ENCODE assay signal across 1 cellular context in genomic region chr6:138987643-138988468, GRCh38.
TF ChIP-seq lines count a peak whose summit lies in the region.

TSS of gene REPS1 (minus strand) at chr6:138988253. CDS start at chr6:138987682, 571 bp downstream.

TF ChIP-seq in HepG2, 621 proteins besides CTCF, POLR2A, EP300 and RAD21 (continued from another document and continues in another):
- no peak for TF ChIP-seq NFRKB (IDR thresholded peaks at IDR 0.05)
- TF ChIP-seq, protein P1, sequence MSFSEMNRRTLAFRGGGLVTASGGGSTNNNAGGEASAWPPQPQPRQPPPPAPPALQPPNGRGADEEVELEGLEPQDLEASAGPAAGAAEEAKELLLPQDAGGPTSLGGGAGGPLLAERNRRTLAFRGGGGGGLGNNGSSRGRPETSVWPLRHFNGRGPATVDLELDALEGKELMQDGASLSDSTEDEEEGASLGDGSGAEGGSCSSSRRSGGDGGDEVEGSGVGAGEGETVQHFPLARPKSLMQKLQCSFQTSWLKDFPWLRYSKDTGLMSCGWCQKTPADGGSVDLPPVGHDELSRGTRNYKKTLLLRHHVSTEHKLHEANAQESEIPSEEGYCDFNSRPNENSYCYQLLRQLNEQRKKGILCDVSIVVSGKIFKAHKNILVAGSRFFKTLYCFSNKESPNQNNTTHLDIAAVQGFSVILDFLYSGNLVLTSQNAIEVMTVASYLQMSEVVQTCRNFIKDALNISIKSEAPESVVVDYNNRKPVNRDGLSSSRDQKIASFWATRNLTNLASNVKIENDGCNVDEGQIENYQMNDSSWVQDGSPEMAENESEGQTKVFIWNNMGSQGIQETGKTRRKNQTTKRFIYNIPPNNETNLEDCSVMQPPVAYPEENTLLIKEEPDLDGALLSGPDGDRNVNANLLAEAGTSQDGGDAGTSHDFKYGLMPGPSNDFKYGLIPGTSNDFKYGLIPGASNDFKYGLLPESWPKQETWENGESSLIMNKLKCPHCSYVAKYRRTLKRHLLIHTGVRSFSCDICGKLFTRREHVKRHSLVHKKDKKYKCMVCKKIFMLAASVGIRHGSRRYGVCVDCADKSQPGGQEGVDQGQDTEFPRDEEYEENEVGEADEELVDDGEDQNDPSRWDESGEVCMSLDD (CRISPR knock-in tag; IDR thresholded peaks at IDR 0.05; ENCODE audit: borderline replicate concordance) = no peak
- TF ChIP-seq ZFP37 (CRISPR knock-in tag; IDR thresholded peaks at IDR 0.05; ENCODE audit: borderline replicate concordance) = 0 out of 2 replicates have a peak, but pooled peaks have one; percentile 44
- no peak for TF ChIP-seq MLLT10 (CRISPR knock-in tag; IDR thresholded peaks at IDR 0.05)
- TF ChIP-seq ZNF460 (CRISPR knock-in tag; IDR thresholded peaks at IDR 0.05; ENCODE audit: borderline replicate concordance) = no peak
- TF ChIP-seq, protein P2, sequence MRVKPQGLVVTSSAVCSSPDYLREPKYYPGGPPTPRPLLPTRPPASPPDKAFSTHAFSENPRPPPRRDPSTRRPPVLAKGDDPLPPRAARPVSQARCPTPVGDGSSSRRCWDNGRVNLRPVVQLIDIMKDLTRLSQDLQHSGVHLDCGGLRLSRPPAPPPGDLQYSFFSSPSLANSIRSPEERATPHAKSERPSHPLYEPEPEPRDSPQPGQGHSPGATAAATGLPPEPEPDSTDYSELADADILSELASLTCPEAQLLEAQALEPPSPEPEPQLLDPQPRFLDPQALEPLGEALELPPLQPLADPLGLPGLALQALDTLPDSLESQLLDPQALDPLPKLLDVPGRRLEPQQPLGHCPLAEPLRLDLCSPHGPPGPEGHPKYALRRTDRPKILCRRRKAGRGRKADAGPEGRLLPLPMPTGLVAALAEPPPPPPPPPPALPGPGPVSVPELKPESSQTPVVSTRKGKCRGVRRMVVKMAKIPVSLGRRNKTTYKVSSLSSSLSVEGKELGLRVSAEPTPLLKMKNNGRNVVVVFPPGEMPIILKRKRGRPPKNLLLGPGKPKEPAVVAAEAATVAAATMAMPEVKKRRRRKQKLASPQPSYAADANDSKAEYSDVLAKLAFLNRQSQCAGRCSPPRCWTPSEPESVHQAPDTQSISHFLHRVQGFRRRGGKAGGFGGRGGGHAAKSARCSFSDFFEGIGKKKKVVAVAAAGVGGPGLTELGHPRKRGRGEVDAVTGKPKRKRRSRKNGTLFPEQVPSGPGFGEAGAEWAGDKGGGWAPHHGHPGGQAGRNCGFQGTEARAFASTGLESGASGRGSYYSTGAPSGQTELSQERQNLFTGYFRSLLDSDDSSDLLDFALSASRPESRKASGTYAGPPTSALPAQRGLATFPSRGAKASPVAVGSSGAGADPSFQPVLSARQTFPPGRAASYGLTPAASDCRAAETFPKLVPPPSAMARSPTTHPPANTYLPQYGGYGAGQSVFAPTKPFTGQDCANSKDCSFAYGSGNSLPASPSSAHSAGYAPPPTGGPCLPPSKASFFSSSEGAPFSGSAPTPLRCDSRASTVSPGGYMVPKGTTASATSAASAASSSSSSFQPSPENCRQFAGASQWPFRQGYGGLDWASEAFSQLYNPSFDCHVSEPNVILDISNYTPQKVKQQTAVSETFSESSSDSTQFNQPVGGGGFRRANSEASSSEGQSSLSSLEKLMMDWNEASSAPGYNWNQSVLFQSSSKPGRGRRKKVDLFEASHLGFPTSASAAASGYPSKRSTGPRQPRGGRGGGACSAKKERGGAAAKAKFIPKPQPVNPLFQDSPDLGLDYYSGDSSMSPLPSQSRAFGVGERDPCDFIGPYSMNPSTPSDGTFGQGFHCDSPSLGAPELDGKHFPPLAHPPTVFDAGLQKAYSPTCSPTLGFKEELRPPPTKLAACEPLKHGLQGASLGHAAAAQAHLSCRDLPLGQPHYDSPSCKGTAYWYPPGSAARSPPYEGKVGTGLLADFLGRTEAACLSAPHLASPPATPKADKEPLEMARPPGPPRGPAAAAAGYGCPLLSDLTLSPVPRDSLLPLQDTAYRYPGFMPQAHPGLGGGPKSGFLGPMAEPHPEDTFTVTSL (CRISPR knock-in tag; IDR thresholded peaks at IDR 0.05; ENCODE audit: borderline replicate concordance) = peak; percentile 19; the same call in 1 of the 2 replicates
- TF ChIP-seq ZBTB40 (IDR thresholded peaks at IDR 0.05) = no peak
- TF ChIP-seq ZBTB40 (CRISPR knock-in tag; IDR thresholded peaks at IDR 0.05) = peak; percentile 76
- TF ChIP-seq, protein P3, sequence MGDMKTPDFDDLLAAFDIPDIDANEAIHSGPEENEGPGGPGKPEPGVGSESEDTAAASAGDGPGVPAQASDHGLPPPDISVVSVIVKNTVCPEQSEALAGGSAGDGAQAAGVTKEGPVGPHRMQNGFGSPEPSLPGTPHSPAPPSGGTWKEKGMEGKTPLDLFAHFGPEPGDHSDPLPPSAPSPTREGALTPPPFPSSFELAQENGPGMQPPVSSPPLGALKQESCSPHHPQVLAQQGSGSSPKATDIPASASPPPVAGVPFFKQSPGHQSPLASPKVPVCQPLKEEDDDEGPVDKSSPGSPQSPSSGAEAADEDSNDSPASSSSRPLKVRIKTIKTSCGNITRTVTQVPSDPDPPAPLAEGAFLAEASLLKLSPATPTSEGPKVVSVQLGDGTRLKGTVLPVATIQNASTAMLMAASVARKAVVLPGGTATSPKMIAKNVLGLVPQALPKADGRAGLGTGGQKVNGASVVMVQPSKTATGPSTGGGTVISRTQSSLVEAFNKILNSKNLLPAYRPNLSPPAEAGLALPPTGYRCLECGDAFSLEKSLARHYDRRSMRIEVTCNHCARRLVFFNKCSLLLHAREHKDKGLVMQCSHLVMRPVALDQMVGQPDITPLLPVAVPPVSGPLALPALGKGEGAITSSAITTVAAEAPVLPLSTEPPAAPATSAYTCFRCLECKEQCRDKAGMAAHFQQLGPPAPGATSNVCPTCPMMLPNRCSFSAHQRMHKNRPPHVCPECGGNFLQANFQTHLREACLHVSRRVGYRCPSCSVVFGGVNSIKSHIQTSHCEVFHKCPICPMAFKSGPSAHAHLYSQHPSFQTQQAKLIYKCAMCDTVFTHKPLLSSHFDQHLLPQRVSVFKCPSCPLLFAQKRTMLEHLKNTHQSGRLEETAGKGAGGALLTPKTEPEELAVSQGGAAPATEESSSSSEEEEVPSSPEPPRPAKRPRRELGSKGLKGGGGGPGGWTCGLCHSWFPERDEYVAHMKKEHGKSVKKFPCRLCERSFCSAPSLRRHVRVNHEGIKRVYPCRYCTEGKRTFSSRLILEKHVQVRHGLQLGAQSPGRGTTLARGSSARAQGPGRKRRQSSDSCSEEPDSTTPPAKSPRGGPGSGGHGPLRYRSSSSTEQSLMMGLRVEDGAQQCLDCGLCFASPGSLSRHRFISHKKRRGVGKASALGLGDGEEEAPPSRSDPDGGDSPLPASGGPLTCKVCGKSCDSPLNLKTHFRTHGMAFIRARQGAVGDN (CRISPR knock-in tag; IDR thresholded peaks at IDR 0.05) = peak; percentile 92
- TF ChIP-seq ZSCAN9 (CRISPR knock-in tag; IDR thresholded peaks at IDR 0.05; ENCODE audit: borderline replicate concordance) = peak; percentile 98
- peak; percentile 62; the same call in 1 of the 2 replicates for TF ChIP-seq ZNF766 (CRISPR knock-in tag; IDR thresholded peaks at IDR 0.05; ENCODE audit: borderline replicate concordance)
- TF ChIP-seq MED1 (CRISPR knock-in tag; IDR thresholded peaks at IDR 0.05) = peak; percentile 71
- TF ChIP-seq, protein P4, sequence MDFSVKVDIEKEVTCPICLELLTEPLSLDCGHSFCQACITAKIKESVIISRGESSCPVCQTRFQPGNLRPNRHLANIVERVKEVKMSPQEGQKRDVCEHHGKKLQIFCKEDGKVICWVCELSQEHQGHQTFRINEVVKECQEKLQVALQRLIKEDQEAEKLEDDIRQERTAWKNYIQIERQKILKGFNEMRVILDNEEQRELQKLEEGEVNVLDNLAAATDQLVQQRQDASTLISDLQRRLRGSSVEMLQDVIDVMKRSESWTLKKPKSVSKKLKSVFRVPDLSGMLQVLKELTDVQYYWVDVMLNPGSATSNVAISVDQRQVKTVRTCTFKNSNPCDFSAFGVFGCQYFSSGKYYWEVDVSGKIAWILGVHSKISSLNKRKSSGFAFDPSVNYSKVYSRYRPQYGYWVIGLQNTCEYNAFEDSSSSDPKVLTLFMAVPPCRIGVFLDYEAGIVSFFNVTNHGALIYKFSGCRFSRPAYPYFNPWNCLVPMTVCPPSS (IDR thresholded peaks at IDR 0.05) = no peak
- TF ChIP-seq ZNF672 (CRISPR knock-in tag; IDR thresholded peaks at IDR 0.05) = no peak; the same call in 1 of the 2 replicates
- peak; percentile 72 for TF ChIP-seq ZNF274 (CRISPR knock-in tag; IDR thresholded peaks at IDR 0.05)
- peak; percentile 81; the same call in 1 of the 2 replicates for TF ChIP-seq ZNF556 (CRISPR knock-in tag; IDR thresholded peaks at IDR 0.05; ENCODE audit: borderline replicate concordance)
- no peak for TF ChIP-seq WIZ (CRISPR knock-in tag; IDR thresholded peaks at IDR 0.05)
- TF ChIP-seq REXO4 (CRISPR knock-in tag; IDR thresholded peaks at IDR 0.05; ENCODE audit: borderline replicate concordance) = no peak
- peak; percentile 43; the same call in 1 of the 2 replicates for TF ChIP-seq NFKB2 (CRISPR knock-in tag; IDR thresholded peaks at IDR 0.05; ENCODE audit: borderline replicate concordance)
- 0 out of 2 replicates have a peak, but pooled peaks have one; percentile 23 for TF ChIP-seq ZNF253 (CRISPR knock-in tag; IDR thresholded peaks at IDR 0.05; ENCODE audit: borderline replicate concordance)
- TF ChIP-seq ZNF792 (CRISPR knock-in tag; IDR thresholded peaks at IDR 0.05) = peak; percentile 93
- TF ChIP-seq IKZF1 (IDR thresholded peaks at IDR 0.05) = no peak
- TF ChIP-seq, protein P5, sequence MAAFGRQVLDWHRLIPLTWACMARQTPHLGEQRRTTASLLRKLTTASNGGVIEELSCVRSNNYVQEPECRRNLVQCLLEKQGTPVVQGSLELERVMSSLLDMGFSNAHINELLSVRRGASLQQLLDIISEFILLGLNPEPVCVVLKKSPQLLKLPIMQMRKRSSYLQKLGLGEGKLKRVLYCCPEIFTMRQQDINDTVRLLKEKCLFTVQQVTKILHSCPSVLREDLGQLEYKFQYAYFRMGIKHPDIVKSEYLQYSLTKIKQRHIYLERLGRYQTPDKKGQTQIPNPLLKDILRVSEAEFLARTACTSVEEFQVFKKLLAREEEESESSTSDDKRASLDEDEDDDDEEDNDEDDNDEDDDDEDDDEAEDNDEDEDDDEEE (CRISPR knock-in tag; IDR thresholded peaks at IDR 0.05) = peak; percentile 91; the same call in 1 of the 2 replicates
- peak; percentile 97 for TF ChIP-seq RBFOX2 (IDR thresholded peaks at IDR 0.05; ENCODE audit: low read depth, low read length)
- peak; percentile 70; the same call in 1 of the 2 replicates for TF ChIP-seq ZSCAN12 (CRISPR knock-in tag; IDR thresholded peaks at IDR 0.05)
- no peak for TF ChIP-seq ZNF337 (CRISPR knock-in tag; IDR thresholded peaks at IDR 0.05; ENCODE audit: borderline replicate concordance, low read depth)
- no peak for TF ChIP-seq SMYD3 (CRISPR knock-in tag; IDR thresholded peaks at IDR 0.05)
- peak; percentile 80 for TF ChIP-seq MYC (CRISPR knock-in tag; IDR thresholded peaks at IDR 0.05; ENCODE audit: borderline replicate concordance)
- TF ChIP-seq ZNF44 (CRISPR knock-in tag; IDR thresholded peaks at IDR 0.05) = peak; percentile 91; the same call in 1 of the 2 replicates
- TF ChIP-seq DR1 (CRISPR knock-in tag; IDR thresholded peaks at IDR 0.05) = peak; percentile 88
- TF ChIP-seq ZNF256 (CRISPR knock-in tag; conservative IDR thresholded peaks at IDR 0.05) = no peak
